In the genomic region with DNA sequence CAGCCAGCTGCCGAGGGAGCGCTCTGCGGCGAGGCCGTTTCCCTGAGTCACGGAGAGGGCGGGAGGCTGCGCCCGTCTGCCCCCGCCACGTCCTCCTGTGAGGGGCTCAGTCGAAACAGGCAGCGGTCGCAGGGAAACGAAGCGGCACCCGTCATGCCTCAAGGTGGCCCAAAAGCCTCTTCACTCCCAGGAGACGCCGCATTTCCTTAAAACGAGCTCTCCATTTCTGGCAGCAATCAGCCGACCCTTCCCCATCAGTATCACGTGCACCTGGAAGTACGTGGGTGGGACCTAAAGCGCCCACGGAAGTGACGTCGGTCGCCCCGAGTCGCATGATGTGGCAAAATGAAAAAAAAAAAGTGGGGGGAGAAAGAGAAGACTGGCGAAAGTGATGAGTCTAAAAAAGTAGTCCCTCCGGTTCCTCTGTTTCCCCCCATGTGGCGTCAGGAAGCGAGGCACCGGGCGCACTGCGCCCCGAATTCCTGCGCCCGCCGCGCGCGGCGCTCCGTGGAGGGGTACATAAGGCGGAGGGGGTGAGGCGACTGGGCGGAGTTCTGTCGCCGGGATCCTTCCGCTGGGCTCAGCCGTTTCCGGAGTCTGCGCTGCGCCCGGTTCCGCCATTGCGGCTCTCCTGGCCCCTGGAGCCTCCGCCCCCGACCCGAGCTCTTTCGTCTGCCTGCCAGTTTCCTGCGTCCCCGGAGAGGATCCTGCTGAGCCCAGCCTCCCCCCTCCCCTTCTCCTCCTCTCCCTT, we compare ENCODE assay signal across 8 cellular contexts. TPM values are rescaled to one million over a fixed set of nuclear protein-coding genes. Genes with fewer than 3 reads are reported as not detected.
DNase-seq lines count a peak whose midpoint lies in the region; ATAC-seq and FAIRE-seq lines count a peak whose summit lies in the region.

CLTC (plus strand) TSS at position 583 of the 751 bp plus-strand sequence. CDS start 237 bp downstream, outside the sequence.

- H3K9me3 ChIP-seq in endocrine pancreas (ENCODE audit: control insufficient read depth, low read length) (no peaks in the 10 kb centered on the region), mesenchymal stem cell (ENCODE audit: control insufficient read depth, low read length) (no peaks in the 10 kb centered on the region)

- peaks cover 35% of the 10 kb centered on the region for H3K4me1 ChIP-seq in endocrine pancreas (ENCODE audit: control insufficient read depth, insufficient read depth, low read length)
- H3K4me1 ChIP-seq in mesenchymal stem cell (ENCODE audit: control insufficient read depth, insufficient read depth, low read depth, low read length), result peaks cover 4% of the 10 kb centered on the region

- H2AFZ ChIP-seq in mesenchymal stem cell (ENCODE audit: low read depth, low read length), result peak within 1 kb of the TSS; percentile 54

- H3K4me1 Mint-ChIP-seq in activated CD8-positive, alpha-beta memory T cell treated with anti-CD3 and anti-CD28 coated beads, Interleukin-2, amount 10 ng/mL, durations not matched to agents 7 days and 5 days, result peaks cover 51% of the 10 kb centered on the region

- peak within 1 kb of the TSS; percentile 100 for H4K91ac ChIP-seq in mesenchymal stem cell (ENCODE audit: low read length)

- peak within 1 kb of the TSS; percentile 97 to 100 for H3K18ac ChIP-seq in mesenchymal stem cell (ENCODE audit: low read depth in 1 of 2, low read length in 2 of 2)

- H3K27me3 ChIP-seq in endocrine pancreas (ENCODE audit: control insufficient read depth, insufficient read depth, low read length) (no peaks in the 10 kb centered on the region), mesenchymal stem cell (ENCODE audit: control insufficient read depth in 1 of 2, insufficient read depth in 1 of 2, low read length in 2 of 2) (no peaks in the 10 kb centered on the region)

- peak within 1 kb of the TSS; percentile 79 for H2AK5ac ChIP-seq in mesenchymal stem cell (ENCODE audit: low read length, severe bottlenecking)

- H4K8ac ChIP-seq in mesenchymal stem cell (ENCODE audit: low read length), result peak within 1 kb of the TSS; percentile 92

- H3K4me3 ChIP-seq in endocrine pancreas (ENCODE audit: control insufficient read depth, insufficient read depth, low read length), result peak within 1 kb of the TSS; percentile 92
- H3K4me3 ChIP-seq in mesenchymal stem cell (ENCODE audit: insufficient read depth in 1 of 2, low read depth in 1 of 2, low read length in 2 of 2), result peak within 1 kb of the TSS; percentile 97 to 98

- H3K4me3 Mint-ChIP-seq in activated CD8-positive, alpha-beta memory T cell treated with anti-CD3 and anti-CD28 coated beads, Interleukin-2, amount 10 ng/mL, durations not matched to agents 7 days and 5 days, result peak within 1 kb of the TSS; percentile 92

- CTCF ChIA-PET in activated CD8-positive, alpha-beta memory T cell treated with anti-CD3 and anti-CD28 coated beads, Interleukin-2, amount 10 ng/mL, durations not matched to agents 7 days and 5 days (lab: Charles Lee), result interaction anchor here (0.8 to 1.4 kb wide), 8 partner anchors 12 to 289 kb away, joined by 3 to 6 read pairs (median 3); partner anchors contain the start of genes DHX40, PTRH2 and VMP1

- peak within 1 kb of the TSS; percentile 20 to 86 for H3K23ac ChIP-seq in mesenchymal stem cell (ENCODE audit: low read length in 2 of 2)

- H3K27ac Mint-ChIP-seq in activated CD8-positive, alpha-beta memory T cell treated with anti-CD3 and anti-CD28 coated beads, Interleukin-2, amount 10 ng/mL, durations not matched to agents 7 days and 5 days, result peak within 1 kb of the TSS; percentile 97

- H3K9ac ChIP-seq in endocrine pancreas (ENCODE audit: control insufficient read depth, insufficient read depth, low read length) (peak within 1 kb of the TSS; percentile 91), mesenchymal stem cell (ENCODE audit: low read length) (peak within 1 kb of the TSS; percentile 100)

- peak; percentile 58 for ATAC-seq in GM21367 (IDR thresholded peaks at IDR 0.05; ENCODE audit: unreplicated experiment)
- peak; percentile 88 for ATAC-seq in activated CD8-positive, alpha-beta memory T cell treated with anti-CD3 and anti-CD28 coated beads, Interleukin-2, amount 10 ng/mL, durations not matched to agents 7 days and 5 days

- WGBS in mesenchymal stem cell, result under 1% methylated on average over 63 of the region's 65 CpGs

- FAIRE-seq in HTR-8/SVneo (lab: Jason Lieb, UNC), result peak; percentile 87

- peak within 1 kb of the TSS; percentile 100 for H2BK15ac ChIP-seq in mesenchymal stem cell (ENCODE audit: low read depth, poor library complexity, severe bottlenecking)

- no peaks in the 10 kb centered on the region for H3K27me3 Mint-ChIP-seq in activated CD8-positive, alpha-beta memory T cell treated with anti-CD3 and anti-CD28 coated beads, Interleukin-2, amount 10 ng/mL, durations not matched to agents 7 days and 5 days

- peak within 1 kb of the TSS; percentile 91 to 93 for H2BK12ac ChIP-seq in mesenchymal stem cell (ENCODE audit: low read length in 2 of 2)

- peak within 1 kb of the TSS; percentile 100 for H3K4ac ChIP-seq in mesenchymal stem cell (ENCODE audit: low read depth in 1 of 2, low read length in 2 of 2)

- H3K79me1 ChIP-seq in mesenchymal stem cell (replicated peaks; ENCODE audit: low read length, poor library complexity, severe bottlenecking), result no peaks in the 10 kb centered on the region

- H2BK5ac ChIP-seq in mesenchymal stem cell (ENCODE audit: low read depth, low read length, poor library complexity, severe bottlenecking), result peak within 1 kb of the TSS; percentile 94

- H3K27ac ChIP-seq in mesenchymal stem cell (ENCODE audit: low read length, poor library complexity, severe bottlenecking), result peak within 1 kb of the TSS; percentile 99

- DNase-seq in COLO829 (ENCODE audit: low spot score), result peak; percentile 91
- DNase-seq in HTR-8/SVneo (ENCODE audit: insufficient read length, low spot score), result peak; percentile 95
- DNase-seq in NOMO-1 treated with dmso at 0.1 percent for 144 hours (lab: John Stamatoyannopoulos, UW; ENCODE audit: unreplicated experiment), result peak; percentile 95
- peak; percentile 96 for DNase-seq in activated CD8-positive, alpha-beta memory T cell treated with anti-CD3 and anti-CD28 coated beads, Interleukin-2, amount 10 ng/mL, durations not matched to agents 7 days and 5 days
- DNase-seq in mesenchymal stem cell, result peak; percentile 99
- peak; percentile 89 for DNase-seq in stimulated activated CD8-positive, alpha-beta memory T cell treated with anti-CD3 and anti-CD28 coated beads, Interleukin-12 subunit alpha, Interleukin-12 subunit beta, amount 100 ng/mL, for 4 hours (ENCODE audit: low read depth)

- H3K36me3 ChIP-seq in endocrine pancreas (ENCODE audit: control insufficient read depth, insufficient read depth, low read length), result no peaks in the 10 kb centered on the region
- H3K36me3 ChIP-seq in mesenchymal stem cell (ENCODE audit: control insufficient read depth in 1 of 2, insufficient read depth in 2 of 2, low read depth in 1 of 2, low read length in 2 of 2), result peaks cover 0 to 16% of the 10 kb centered on the region in 2 experiments

- peak within 1 kb of the TSS; percentile 76 for H3K4me2 ChIP-seq in mesenchymal stem cell (ENCODE audit: low read length, poor library complexity, severe bottlenecking)

- H3K9me3 Mint-ChIP-seq in activated CD8-positive, alpha-beta memory T cell treated with anti-CD3 and anti-CD28 coated beads, Interleukin-2, amount 10 ng/mL, durations not matched to agents 7 days and 5 days (ENCODE audit: low read depth), result no peaks in the 10 kb centered on the region

- H3K36me3 Mint-ChIP-seq in activated CD8-positive, alpha-beta memory T cell treated with anti-CD3 and anti-CD28 coated beads, Interleukin-2, amount 10 ng/mL, durations not matched to agents 7 days and 5 days, result peaks cover 20% of the 10 kb centered on the region

- peak within 1 kb of the TSS; percentile 76 to 98 for H3K14ac ChIP-seq in mesenchymal stem cell (ENCODE audit: low read length in 2 of 2)

- H2BK120ac ChIP-seq in mesenchymal stem cell (ENCODE audit: low read depth, low read length), result peak within 1 kb of the TSS; percentile 99

RNA-seq across cellular contexts. Expression of gene CLTC, which starts in this region (rescaled TPM):
- total RNA-seq in activated CD8-positive, alpha-beta memory T cell treated with anti-CD3 and anti-CD28 coated beads, Interleukin-2, amount 10 ng/mL, durations not matched to agents 7 days and 5 days, result 100 to 1,000 TPM; 126 to 162 TPM
- polyA plus RNA-seq in mesenchymal stem cell (2013, experiment 1 of 2), result 198 TPM
- 188 TPM for polyA plus RNA-seq in mesenchymal stem cell (2013, experiment 2 of 2)

Comparison
In these comparisons a context has a peak if more than half of its experiments do, and no peak if none do; other contexts are left out.
1. Peak in every context shown above with its lines: DNase-seq, ATAC-seq, H3K4me3 ChIP-seq and H3K27ac ChIP-seq.